ENCODE assay signal across 8 cellular contexts in genomic region chr2:25375989-25376545, GRCh38. TPM values are rescaled to one million over a fixed set of nuclear protein-coding genes. Genes with fewer than 3 reads are reported as not detected.
A peak's percentile ranks its signal among the peaks of the same experiment; 100 is the strongest.
DNase-seq lines count a peak whose midpoint lies in the region; ATAC-seq and TF ChIP-seq lines count a peak whose summit lies in the region.

No MANE protein-coding gene starts in this region.

- H3K27ac Mint-ChIP-seq in naive thymus-derived CD4-positive, alpha-beta T cell: peak overlapping the region in 6 of 9 donors; percentile 55 to 91 (median 82)

- peak overlapping the region in 8 of 10 donors; percentile 47 to 87 (median 66) for H3K4me3 Mint-ChIP-seq in naive thymus-derived CD4-positive, alpha-beta T cell

- BruUV-seq in A673 (replicated peaks; lab: Mats Ljungman, UMichigan): no TSS peak

- H3K27me3 Mint-ChIP-seq in naive thymus-derived CD4-positive, alpha-beta T cell: no peaks in the 10 kb centered on the region

- TF ChIP-seq CTCF in A673 (conservative IDR thresholded peaks at IDR 0.05; ENCODE audit: low read depth, low read length) (no peak), ascending aorta (IDR thresholded peaks at IDR 0.05) (no peak), GM13977 (IDR thresholded peaks at IDR 0.05; ENCODE audit: extremely low read depth, insufficient read depth, missing control alignments) (no peak)

- H3K36me3 Mint-ChIP-seq in naive thymus-derived CD4-positive, alpha-beta T cell: peaks cover 0 to 16% (median 0%) of the 10 kb centered on the region in 5 donors

- H3K9me3 ChIP-seq in A673 (ENCODE audit: low read depth, low read length, poor library complexity, severe bottlenecking) (no peaks in the 10 kb centered on the region), HAP-1 (no peaks in the 10 kb centered on the region), ascending aorta (no peaks in the 10 kb centered on the region)
- no peaks in the 10 kb centered on the region for H3K9me3 ChIP-seq in naive thymus-derived CD4-positive, alpha-beta T cell (ENCODE audit: control insufficient read depth in 2 of 3, low read length in 3 of 3)

- no peak for ATAC-seq in naive thymus-derived CD4-positive, alpha-beta T cell
- no peak for ATAC-seq in HG02623 (IDR thresholded peaks at IDR 0.05; ENCODE audit: unreplicated experiment)

- no peaks in the 10 kb centered on the region for H3K36me3 ChIP-seq in A673 (ENCODE audit: insufficient read depth, low read length, poor library complexity, severe bottlenecking)
- H3K36me3 ChIP-seq in HAP-1 (replicated peaks): no peaks in the 10 kb centered on the region
- no peaks in the 10 kb centered on the region for H3K36me3 ChIP-seq in ascending aorta
- no peaks in the 10 kb centered on the region for H3K36me3 ChIP-seq in naive thymus-derived CD4-positive, alpha-beta T cell (ENCODE audit: control insufficient read depth in 2 of 3, insufficient read depth in 3 of 3, low read length in 3 of 3)

- no peak overlapping the region for H3K27ac ChIP-seq in A673 (ENCODE audit: low read depth, low read length, poor library complexity, severe bottlenecking)
- H3K27ac ChIP-seq in ascending aorta: peak overlapping the region in 1 of 2 donors; percentile 24
- peak overlapping the region; percentile 66 for H3K27ac ChIP-seq in naive thymus-derived CD4-positive, alpha-beta T cell (ENCODE audit: low read depth, low read length)

- intact Hi-C loops in A673 (cut with micrococcal nuclease; ENCODE audit: unreplicated experiment) (loop anchor here (5.0 kb wide), 1 partner anchor 146 kb away; no protein-coding TSS in a partner anchor), ascending aorta (cut with DNase I) (loop anchor here (1.0 to 5.0 kb wide), 5 partner anchors 14 to 123 kb away; no protein-coding TSS in a partner anchor)
- intact Hi-C loops in naive thymus-derived CD4-positive, alpha-beta T cell (cut with micrococcal nuclease): loop anchor here (1.0 to 10.0 kb wide), 10 partner anchors 34 to 299 kb away; partner anchors contain the start of gene DTNB (in 1 of the 2)

- in situ Hi-C loops in HAP-1 (cut with MboI; ENCODE audit: low sequenced_read_pairs) (no loop called here), GM13977 (cut with MboI; ENCODE audit: low pct_unique_long_range_greater_than_20kb, low sequenced_read_pairs, unreplicated experiment) (no loop called here)

- H3K27me3 ChIP-seq in A673 (replicated peaks; ENCODE audit: insufficient read depth, low read depth, low read length, poor library complexity) (no peaks in the 10 kb centered on the region), HAP-1 (ENCODE audit: low read depth) (no peaks in the 10 kb centered on the region), ascending aorta (no peaks in the 10 kb centered on the region)
- no peaks in the 10 kb centered on the region for H3K27me3 ChIP-seq in naive thymus-derived CD4-positive, alpha-beta T cell (ENCODE audit: control insufficient read depth in 2 of 2, insufficient read depth in 2 of 2, low read length in 2 of 2)

- H3K4me3 ChIP-seq in A673 (ENCODE audit: low read depth, low read length, poor library complexity, severe bottlenecking) (peak overlapping the region; percentile 14), HAP-1 (peak overlapping the region; percentile 13; the same call in 1 of the 2 replicates), ascending aorta (peak overlapping the region; percentile 9 to 52)
- H3K4me3 ChIP-seq in naive thymus-derived CD4-positive, alpha-beta T cell (ENCODE audit: low read length): peak overlapping the region; percentile 14

- peaks cover 21 to 49% (median 33%) of the 10 kb centered on the region in 7 donors for H3K4me1 Mint-ChIP-seq in naive thymus-derived CD4-positive, alpha-beta T cell

- H3K4me1 ChIP-seq in A673 (ENCODE audit: insufficient read depth, low read length, poor library complexity, severe bottlenecking) (peaks cover 13% of the 10 kb centered on the region), HAP-1 (peaks cover 13% of the 10 kb centered on the region), ascending aorta (peaks cover 4 to 9% of the 10 kb centered on the region in 2 donors)
- peaks cover 28 to 31% of the 10 kb centered on the region in 2 donors for H3K4me1 ChIP-seq in naive thymus-derived CD4-positive, alpha-beta T cell (ENCODE audit: control insufficient read depth in 2 of 2, insufficient read depth in 2 of 2, low read length in 2 of 2)

- CTCF ChIA-PET in A673 (lab: Charles Lee): interaction anchor here (0.9 to 1.4 kb wide), 3 partner anchors 11 to 67 kb away, joined by 4 to 14 read pairs (median 5); no protein-coding TSS in a partner anchor
- CTCF ChIA-PET in naive thymus-derived CD4-positive, alpha-beta T cell (lab: Charles Lee): interaction anchor here (0.8 to 3.4 kb wide), 18 partner anchors 11 to 210 kb away, joined by 3 to 34 read pairs (median 5); no protein-coding TSS in a partner anchor

- peaks cover 0 to 6% (median 0%) of the 10 kb centered on the region in 11 donors for H3K9me3 Mint-ChIP-seq in naive thymus-derived CD4-positive, alpha-beta T cell

- no peak for DNase-seq in A673 (ENCODE audit: low spot score)
- DNase-seq in HAP-1 (ENCODE audit: low spot score in 2 of 2): no peak
- DNase-seq in ascending aorta (ENCODE audit: low spot score in 2 of 2): no peak
- DNase-seq in naive thymus-derived CD4-positive, alpha-beta T cell: no peak
- DNase-seq in NCI-H2227 treated with DMSO at 0.1 percent for 48 hours (lab: John Stamatoyannopoulos, UW): no peak
- DNase-seq in NCI-H1694 treated with DMSO at 0.1 percent for 48 hours (lab: John Stamatoyannopoulos, UW): no peak
- no peak for DNase-seq in GM13977 (ENCODE audit: low spot score)

- POLR2A ChIA-PET in A673 (lab: Charles Lee; ENCODE audit: low non-redundant PET): interaction anchor here (0.7 kb wide), 1 partner anchor 85 kb away, joined by 3 read pairs; no protein-coding TSS in a partner anchor
- POLR2A ChIA-PET in naive thymus-derived CD4-positive, alpha-beta T cell (lab: Charles Lee): interaction anchor here (0.7 to 3.1 kb wide), 9 partner anchors 14 to 100 kb away, joined by 3 to 35 read pairs (median 4); no protein-coding TSS in a partner anchor

RNA-seq across cellular contexts. Expression of gene DNMT3A, which starts 34.3 kb away (rescaled TPM):
- total RNA-seq in A673 (2021): 109 and 123 TPM in 2 replicates
- 33.6 TPM for total RNA-seq in ascending aorta
- total RNA-seq in naive thymus-derived CD4-positive, alpha-beta T cell: 100 to 1,000 TPM in 3 of 5 experiments, 10 to 100 TPM in 2; 78.9 to 117 (median 106) TPM
- 10 to 100 TPM; 19.4 to 29.0 TPM for polyA plus RNA-seq in naive thymus-derived CD4-positive, alpha-beta T cell
